In genomic region chr3:106338582-106339219, GRCh38 we compare ENCODE assay signal across 21 cellular contexts.
DNase-seq lines count a peak whose midpoint lies in the region; ATAC-seq lines count a peak whose summit lies in the region.
"Had no signal": no experiment of that assay in that cellular context is flagged by ENCODE, and none has a peak within 500 bp of the region (broad histone marks: within the 10 kb centered on the region; RNA-seq: fewer than 3 reads in every experiment).

No MANE protein-coding gene starts in this region.

- H3K36me3 Mint-ChIP-seq in activated naive CD4-positive, alpha-beta T cell treated with anti-CD3 and anti-CD28 coated beads, Interleukin-2, amount 50 U/mL, for 24 hours = no peaks in the 10 kb centered on the region
- peaks cover 5% of the 10 kb centered on the region for H3K36me3 Mint-ChIP-seq in T-helper 1 cell treated with Interleukin-12 subunit alpha and Interleukin-12 subunit beta and Interleukin-4 antibody, amounts not matched to agents 30 μg/mL and 1 μg/mL, for 36 hours (ENCODE audit: low read depth)
- H3K36me3 Mint-ChIP-seq in central memory CD8-positive, alpha-beta T cell (ENCODE audit: insufficient read depth) = no peaks in the 10 kb centered on the region
- H3K36me3 Mint-ChIP-seq in stimulated activated effector memory CD8-positive, alpha-beta T cell treated with anti-CD3 and anti-CD28 coated beads, Interleukin-12 subunit alpha, Interleukin-12 subunit beta, amount 100 ng/mL, for 72 hours = peaks cover 8% of the 10 kb centered on the region
- H3K36me3 Mint-ChIP-seq: mesothelial cell of epicardium, neural progenitor cell had no signal

- DNase-seq in activated naive CD4-positive, alpha-beta T cell treated with Interleukin-2 at 50 U/mL for 16 hours = no peak
- peak in 1 of 2 donors; percentile 22 for DNase-seq in central memory CD8-positive, alpha-beta T cell (ENCODE audit: low spot score in 2 of 2)
- peak in 1 of 2 donors; percentile 56 for DNase-seq in stimulated activated effector memory CD8-positive, alpha-beta T cell treated with anti-CD3 and anti-CD28 coated beads, Interleukin-12 subunit alpha, Interleukin-12 subunit beta, amount 100 ng/mL, for 72 hours (ENCODE audit: low spot score in 2 of 2)
- no peak for DNase-seq in OCI-M1 (lab: John Stamatoyannopoulos, UW)
- DNase-seq: activated B cell treated with CpG ODN at 0.5 μM for 24 hours; C1 segment of cervical spinal cord; DMS153; effector CD4-positive, alpha-beta T cell; GF-D8; left ventricle myocardium inferior; MM.1S; NCI-H2171 treated with DMSO at 0.1 percent for 48 hours; NCI-H524 treated with DMSO at 0.1 percent for 48 hours; posterior cingulate gyrus; sigmoid colon had no signal

- peak; percentile 78 for ATAC-seq in central memory CD8-positive, alpha-beta T cell (replicated peaks; ENCODE audit: extremely low read depth, poor library complexity, severe bottlenecking)
- peak; percentile 45 for ATAC-seq in stimulated activated effector memory CD8-positive, alpha-beta T cell treated with anti-CD3 and anti-CD28 coated beads, Interleukin-12 subunit alpha, Interleukin-12 subunit beta, amount 100 ng/mL, for 72 hours
- ATAC-seq in GM18870 (IDR thresholded peaks at IDR 0.05; ENCODE audit: unreplicated experiment) = no peak
- ATAC-seq: activated naive CD4-positive, alpha-beta T cell treated with anti-CD3 and anti-CD28 coated beads, Interleukin-2, amount 50 U/mL, for 72 hours had no signal

- H3K4me3 Mint-ChIP-seq in activated naive CD4-positive, alpha-beta T cell treated with anti-CD3 and anti-CD28 coated beads, Interleukin-2, amount 50 U/mL, for 24 hours = no peak overlapping the region
- no peak overlapping the region for H3K4me3 Mint-ChIP-seq in T-helper 1 cell treated with Interleukin-12 subunit alpha and Interleukin-12 subunit beta and Interleukin-4 antibody, amounts not matched to agents 30 μg/mL and 1 μg/mL, for 36 hours
- peak overlapping the region; percentile 61 for H3K4me3 Mint-ChIP-seq in central memory CD8-positive, alpha-beta T cell
- H3K4me3 Mint-ChIP-seq in stimulated activated effector memory CD8-positive, alpha-beta T cell treated with anti-CD3 and anti-CD28 coated beads, Interleukin-12 subunit alpha, Interleukin-12 subunit beta, amount 100 ng/mL, for 72 hours = peak overlapping the region; percentile 72
- H3K4me3 Mint-ChIP-seq: activated B cell treated with CpG ODN at 0.5 μM for 24 hours, mesothelial cell of epicardium, neural progenitor cell had no signal

- H3K4me1 Mint-ChIP-seq in activated naive CD4-positive, alpha-beta T cell treated with anti-CD3 and anti-CD28 coated beads, Interleukin-2, amount 50 U/mL, for 24 hours = peaks cover 54% of the 10 kb centered on the region
- peaks cover 38% of the 10 kb centered on the region for H3K4me1 Mint-ChIP-seq in T-helper 1 cell treated with Interleukin-12 subunit alpha and Interleukin-12 subunit beta and Interleukin-4 antibody, amounts not matched to agents 30 μg/mL and 1 μg/mL, for 36 hours (ENCODE audit: low read depth)
- peaks cover 53% of the 10 kb centered on the region for H3K4me1 Mint-ChIP-seq in central memory CD8-positive, alpha-beta T cell
- H3K4me1 Mint-ChIP-seq in stimulated activated effector memory CD8-positive, alpha-beta T cell treated with anti-CD3 and anti-CD28 coated beads, Interleukin-12 subunit alpha, Interleukin-12 subunit beta, amount 100 ng/mL, for 72 hours = peaks cover 52% of the 10 kb centered on the region
- H3K4me1 Mint-ChIP-seq: neural progenitor cell had no signal

- peaks cover 5% of the 10 kb centered on the region for H3K9me3 Mint-ChIP-seq in activated naive CD4-positive, alpha-beta T cell treated with anti-CD3 and anti-CD28 coated beads, Interleukin-2, amount 50 U/mL, for 24 hours
- peaks cover 12% of the 10 kb centered on the region for H3K9me3 Mint-ChIP-seq in T-helper 1 cell treated with Interleukin-12 subunit alpha and Interleukin-12 subunit beta and Interleukin-4 antibody, amounts not matched to agents 30 μg/mL and 1 μg/mL, for 36 hours
- H3K9me3 Mint-ChIP-seq in central memory CD8-positive, alpha-beta T cell = no peaks in the 10 kb centered on the region
- H3K9me3 Mint-ChIP-seq in stimulated activated effector memory CD8-positive, alpha-beta T cell treated with anti-CD3 and anti-CD28 coated beads, Interleukin-12 subunit alpha, Interleukin-12 subunit beta, amount 100 ng/mL, for 72 hours = peaks cover 4% of the 10 kb centered on the region
- H3K9me3 Mint-ChIP-seq: neural progenitor cell had no signal

- H3K27me3 Mint-ChIP-seq in activated naive CD4-positive, alpha-beta T cell treated with anti-CD3 and anti-CD28 coated beads, Interleukin-2, amount 50 U/mL, for 24 hours = no peaks in the 10 kb centered on the region
- no peaks in the 10 kb centered on the region for H3K27me3 Mint-ChIP-seq in T-helper 1 cell treated with Interleukin-12 subunit alpha and Interleukin-12 subunit beta and Interleukin-4 antibody, amounts not matched to agents 30 μg/mL and 1 μg/mL, for 36 hours (ENCODE audit: low read depth)
- H3K27me3 Mint-ChIP-seq in central memory CD8-positive, alpha-beta T cell = no peaks in the 10 kb centered on the region
- H3K27me3 Mint-ChIP-seq: activated B cell treated with CpG ODN at 0.5 μM for 24 hours had no signal

- peak overlapping the region; percentile 25 for H3K27ac Mint-ChIP-seq in activated naive CD4-positive, alpha-beta T cell treated with anti-CD3 and anti-CD28 coated beads, Interleukin-2, amount 50 U/mL, for 24 hours
- H3K27ac Mint-ChIP-seq in T-helper 1 cell treated with Interleukin-12 subunit alpha and Interleukin-12 subunit beta and Interleukin-4 antibody, amounts not matched to agents 30 μg/mL and 1 μg/mL, for 36 hours = peak overlapping the region; percentile 18
- H3K27ac Mint-ChIP-seq in central memory CD8-positive, alpha-beta T cell (ENCODE audit: low read depth) = peak overlapping the region; percentile 17
- H3K27ac Mint-ChIP-seq in stimulated activated effector memory CD8-positive, alpha-beta T cell treated with anti-CD3 and anti-CD28 coated beads, Interleukin-12 subunit alpha, Interleukin-12 subunit beta, amount 100 ng/mL, for 72 hours = peak overlapping the region; percentile 95
- H3K27ac Mint-ChIP-seq: activated B cell treated with CpG ODN at 0.5 μM for 24 hours, mesothelial cell of epicardium, neural progenitor cell had no signal

Comparison
In these comparisons a context has a peak if more than half of its experiments do, and no peak if none do; other contexts are left out.
1. H3K27ac Mint-ChIP-seq: peak in every context shown above with its lines; median percentile 95 in stimulated activated effector memory CD8-positive, alpha-beta T cell treated with anti-CD3 and anti-CD28 coated beads, Interleukin-12 subunit alpha, Interleukin-12 subunit beta, amount 100 ng/mL, for 72 hours; 25 in activated naive CD4-positive, alpha-beta T cell treated with anti-CD3 and anti-CD28 coated beads, Interleukin-2, amount 50 U/mL, for 24 hours; 18 in T-helper 1 cell treated with Interleukin-12 subunit alpha and Interleukin-12 subunit beta and Interleukin-4 antibody, amounts not matched to agents 30 μg/mL and 1 μg/mL, for 36 hours; 17 in central memory CD8-positive, alpha-beta T cell.
2. H3K4me3 Mint-ChIP-seq: peak in central memory CD8-positive, alpha-beta T cell (single experiment) and stimulated activated effector memory CD8-positive, alpha-beta T cell treated with anti-CD3 and anti-CD28 coated beads, Interleukin-12 subunit alpha, Interleukin-12 subunit beta, amount 100 ng/mL, for 72 hours (single experiment); none in activated naive CD4-positive, alpha-beta T cell treated with anti-CD3 and anti-CD28 coated beads, Interleukin-2, amount 50 U/mL, for 24 hours (single experiment) and T-helper 1 cell treated with Interleukin-12 subunit alpha and Interleukin-12 subunit beta and Interleukin-4 antibody, amounts not matched to agents 30 μg/mL and 1 μg/mL, for 36 hours (single experiment).